Comparison of ENCODE assay signal across 8 cellular contexts in the genomic region with DNA sequence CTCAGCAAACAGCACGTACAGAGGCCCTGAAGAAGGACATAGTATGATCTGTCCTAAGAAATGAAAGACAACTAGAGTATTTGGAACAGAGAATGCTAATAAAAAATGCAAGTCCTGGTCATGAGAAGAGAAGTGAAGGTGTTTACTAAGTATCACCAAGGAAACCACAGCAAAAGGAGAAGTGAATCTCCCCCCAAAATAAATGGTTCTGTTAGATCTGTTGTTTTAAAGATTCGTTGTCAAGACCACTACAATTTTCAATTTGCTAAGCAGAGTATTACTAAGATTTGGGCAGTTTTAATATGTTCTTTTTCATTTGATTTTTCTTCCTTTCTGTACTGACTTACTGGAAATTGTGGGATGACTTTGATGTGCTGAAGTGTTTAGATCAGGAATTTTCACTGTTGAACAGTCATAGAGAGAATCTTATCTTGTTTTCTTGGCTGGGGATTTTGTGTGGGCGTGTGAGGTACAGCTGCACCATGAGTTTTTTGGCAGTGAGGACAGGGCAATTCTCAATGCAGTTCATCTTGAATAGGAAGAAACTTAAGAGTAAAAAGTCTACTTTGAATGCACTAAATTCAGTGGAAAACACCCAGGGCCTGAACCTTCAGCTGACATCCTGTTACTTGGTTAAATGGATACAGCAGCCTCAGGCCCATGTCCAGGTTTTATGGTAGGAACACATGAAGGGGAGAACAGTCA.
DNase-seq lines count a peak whose midpoint lies in the region; ATAC-seq and TF ChIP-seq lines count a peak whose summit lies in the region.

No MANE protein-coding gene starts in this region.

- H3K23ac ChIP-seq in mesendoderm (ENCODE audit: low read length), result no peak overlapping the region

- no peak overlapping the region for H3K4me2 ChIP-seq in mesendoderm (ENCODE audit: low read length)

- no peak overlapping the region for H3K27ac ChIP-seq in mesendoderm (ENCODE audit: low read depth, low read length)

- H2BK5ac ChIP-seq in mesendoderm (ENCODE audit: low read length), result no peak overlapping the region

- intact Hi-C loops in mucosa of descending colon (cut with DNase I, micrococcal nuclease), result no loop called here
- intact Hi-C loops in activated T-helper 2 cell treated with anti-CD3 and anti-CD28 coated beads, Interferon-gamma antibody, Interleukin-2, Interleukin-4, amounts not matched to agents 10 μg/mL and 5 μg/mL and 100 μg/mL, durations not matched to agents 14 hours and 24 hours and 36 hours (cut with micrococcal nuclease), result loop anchor here (1.0 to 2.0 kb wide), 3 partner anchors 10 to 108 kb away; no protein-coding TSS in a partner anchor

- no peak overlapping the region for H3K18ac ChIP-seq in mesendoderm (ENCODE audit: low read length)

- WGBS in mesendoderm (ENCODE audit: extremely low coverage, insufficient coverage, low lambda C conversion rate), result no CpG with 5 or more reads among the region's 3 CpGs

- H3K27me3 Mint-ChIP-seq in activated T-helper 2 cell treated with anti-CD3 and anti-CD28 coated beads, Interferon-gamma antibody, Interleukin-2, Interleukin-4, amounts not matched to agents 10 μg/mL and 5 μg/mL and 100 μg/mL, durations not matched to agents 14 hours and 24 hours and 36 hours (ENCODE audit: low read depth), result no peaks in the 10 kb centered on the region

- H3K56ac ChIP-seq in mesendoderm (ENCODE audit: low read length), result no peak overlapping the region

- H3K36me3 ChIP-seq in mucosa of descending colon (ENCODE audit: low read depth) (no peaks in the 10 kb centered on the region), mesendoderm (ENCODE audit: control insufficient read depth, insufficient read depth, low read length) (no peaks in the 10 kb centered on the region)

- no peak overlapping the region for H2BK120ac ChIP-seq in mesendoderm (ENCODE audit: low read depth, low read length)

- peaks cover 38% of the 10 kb centered on the region for H3K36me3 Mint-ChIP-seq in activated T-helper 2 cell treated with anti-CD3 and anti-CD28 coated beads, Interferon-gamma antibody, Interleukin-2, Interleukin-4, amounts not matched to agents 10 μg/mL and 5 μg/mL and 100 μg/mL, durations not matched to agents 14 hours and 24 hours and 36 hours (ENCODE audit: low read depth)

- ATAC-seq in GM21367 (IDR thresholded peaks at IDR 0.05; ENCODE audit: unreplicated experiment) (peak; percentile 93), HG03521 (IDR thresholded peaks at IDR 0.05; ENCODE audit: unreplicated experiment) (peak; percentile 94), mucosa of descending colon (peak; percentile 56)

- no peak overlapping the region for H2AK5ac ChIP-seq in mesendoderm (ENCODE audit: low read length)

- no peak for TF ChIP-seq CTCF in GM13976 (IDR thresholded peaks at IDR 0.05; ENCODE audit: borderline replicate concordance, control extremely low read depth, extremely low read depth, insufficient read depth, missing control alignments)
- no peak for TF ChIP-seq CTCF in astrocyte of the cerebellum (IDR thresholded peaks at IDR 0.05; ENCODE audit: low read depth, low read length, missing control alignments)
- no peak for TF ChIP-seq CTCF in mucosa of descending colon (IDR thresholded peaks at IDR 0.05)

- in situ Hi-C loops in GM13976 (cut with MboI; ENCODE audit: low sequenced_read_pairs, unreplicated experiment) (loop anchor here (10.0 kb wide), 1 partner anchor 108 kb away; no protein-coding TSS in a partner anchor), astrocyte of the cerebellum (cut with HindIII; ENCODE audit: low sequenced_read_pairs) (no loop called here)

- H3K9me3 ChIP-seq in mucosa of descending colon, result no peaks in the 10 kb centered on the region

- H3K79me1 ChIP-seq in mesendoderm (ENCODE audit: low read length), result no peaks in the 10 kb centered on the region

- H3K9me3 Mint-ChIP-seq in activated T-helper 2 cell treated with anti-CD3 and anti-CD28 coated beads, Interferon-gamma antibody, Interleukin-2, Interleukin-4, amounts not matched to agents 10 μg/mL and 5 μg/mL and 100 μg/mL, durations not matched to agents 14 hours and 24 hours and 36 hours, result peaks cover 9% of the 10 kb centered on the region

- no peak overlapping the region for H3K4me3 Mint-ChIP-seq in activated T-helper 2 cell treated with anti-CD3 and anti-CD28 coated beads, Interferon-gamma antibody, Interleukin-2, Interleukin-4, amounts not matched to agents 10 μg/mL and 5 μg/mL and 100 μg/mL, durations not matched to agents 14 hours and 24 hours and 36 hours (ENCODE audit: low read depth)

- H3K79me2 ChIP-seq in mesendoderm (ENCODE audit: control insufficient read depth, insufficient read depth, low read length), result no peaks in the 10 kb centered on the region

- H3K4me1 ChIP-seq in mucosa of descending colon (ENCODE audit: low read depth) (peaks cover 5% of the 10 kb centered on the region), mesendoderm (ENCODE audit: control insufficient read depth, low read depth, low read length) (no peaks in the 10 kb centered on the region)

- DNase-seq in GM13976 (ENCODE audit: low spot score) (peak; percentile 47), astrocyte of the cerebellum (ENCODE audit: low read depth) (peak; percentile 40), mucosa of descending colon (no peak), mesendoderm (no peak)
- DNase-seq in activated T-helper 2 cell treated with anti-CD3 and anti-CD28 coated beads, Interferon-gamma antibody, Interleukin-2, Interleukin-4, amounts not matched to agents 10 μg/mL and 5 μg/mL and 100 μg/mL, durations not matched to agents 14 hours and 24 hours and 36 hours (ENCODE audit: low spot score), result no peak
- no peak for DNase-seq in activated CD8-positive, alpha-beta memory T cell treated with anti-CD3 and anti-CD28 coated beads for 24 hours

- no peak overlapping the region for H2BK15ac ChIP-seq in mesendoderm (replicated peaks; ENCODE audit: low read depth)

- H4K5ac ChIP-seq in mesendoderm (ENCODE audit: low read length), result no peak overlapping the region

- no peak overlapping the region for H3K27ac Mint-ChIP-seq in activated T-helper 2 cell treated with anti-CD3 and anti-CD28 coated beads, Interferon-gamma antibody, Interleukin-2, Interleukin-4, amounts not matched to agents 10 μg/mL and 5 μg/mL and 100 μg/mL, durations not matched to agents 14 hours and 24 hours and 36 hours

- no peak overlapping the region for H4K8ac ChIP-seq in mesendoderm (ENCODE audit: low read depth, low read length)

- H3K27me3 ChIP-seq in mesendoderm (ENCODE audit: insufficient read depth, low read length, poor library complexity), result no peaks in the 10 kb centered on the region

- peaks cover 14% of the 10 kb centered on the region for H3K4me1 Mint-ChIP-seq in activated T-helper 2 cell treated with anti-CD3 and anti-CD28 coated beads, Interferon-gamma antibody, Interleukin-2, Interleukin-4, amounts not matched to agents 10 μg/mL and 5 μg/mL and 100 μg/mL, durations not matched to agents 14 hours and 24 hours and 36 hours (ENCODE audit: low read depth)

- H3K4ac ChIP-seq in mesendoderm (ENCODE audit: low read depth, low read length), result no peak overlapping the region

- H3K9ac ChIP-seq in mesendoderm (ENCODE audit: low read length), result no peak overlapping the region

- no peak overlapping the region for H3K4me3 ChIP-seq in astrocyte of the cerebellum (ENCODE audit: low read depth, low read length)
- no peak overlapping the region for H3K4me3 ChIP-seq in mucosa of descending colon
- no peak overlapping the region for H3K4me3 ChIP-seq in mesendoderm (ENCODE audit: low read length)

Comparison
In these comparisons a context has a peak if more than half of its experiments do, and no peak if none do; other contexts are left out.
1. DNase-seq: peak in GM13976 (single experiment) and astrocyte of the cerebellum (single experiment); none in mucosa of descending colon (0 of 3), activated T-helper 2 cell treated with anti-CD3 and anti-CD28 coated beads, Interferon-gamma antibody, Interleukin-2, Interleukin-4, amounts not matched to agents 10 μg/mL and 5 μg/mL and 100 μg/mL, durations not matched to agents 14 hours and 24 hours and 36 hours (single experiment), activated CD8-positive, alpha-beta memory T cell treated with anti-CD3 and anti-CD28 coated beads for 24 hours (single experiment) and mesendoderm (single experiment).
2. Peak in every context shown above with its lines, with median percentiles within 50 percentile points of each other: ATAC-seq.